ENCODE assay signal across 16 cellular contexts in the genomic region with DNA sequence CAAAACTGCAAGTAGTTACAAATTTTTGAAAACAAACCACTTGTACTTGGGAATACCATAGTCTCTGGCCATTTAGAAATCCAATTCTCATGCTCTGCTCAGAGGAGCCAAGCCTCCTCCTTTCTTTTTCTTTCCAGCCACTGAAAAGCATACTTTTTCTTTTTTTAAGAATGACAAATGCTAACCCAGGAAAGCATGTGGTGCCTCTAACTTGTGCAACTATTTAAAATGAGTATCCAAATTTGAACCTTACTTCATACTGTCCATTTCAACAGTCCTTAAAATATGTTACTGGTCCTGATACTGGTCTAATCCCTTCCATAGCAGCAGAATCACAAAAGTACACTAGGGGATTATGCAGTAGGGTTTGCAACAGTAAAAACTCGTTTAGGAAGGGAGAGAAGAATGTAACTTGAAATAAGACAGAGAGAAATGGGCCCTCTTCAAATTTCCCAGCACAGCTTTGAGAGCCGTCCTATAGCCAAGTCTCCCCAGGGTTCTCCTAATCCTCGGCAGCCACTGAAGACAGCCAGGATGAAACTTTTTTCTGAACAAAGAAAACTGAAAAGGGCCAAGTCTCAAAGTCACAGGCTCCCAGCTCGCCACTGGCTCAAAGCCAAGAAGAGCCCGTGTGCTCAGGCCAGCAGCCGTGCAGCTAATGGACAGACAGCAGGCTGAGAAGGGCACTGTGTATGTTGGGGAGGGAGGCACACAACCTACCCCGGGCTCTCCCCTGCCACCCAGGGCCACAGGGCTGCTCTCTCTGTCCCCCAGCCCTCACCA. TPM values are rescaled to one million over a fixed set of nuclear protein-coding genes. Genes with fewer than 3 reads are reported as not detected.
DNase-seq lines count a peak whose midpoint lies in the region; ATAC-seq, FAIRE-seq and TF ChIP-seq lines count a peak whose summit lies in the region.
"Had no signal": no experiment of that assay in that cellular context is flagged by ENCODE, and none has a peak within 500 bp of the region (broad histone marks: within the 10 kb centered on the region; RNA-seq: fewer than 3 reads in every experiment).

No MANE protein-coding gene starts in this region.

- no peak for TF ChIP-seq CTCF in endodermal cell (conservative IDR thresholded peaks at IDR 0.05)

- WGBS in endodermal cell (ENCODE audit: insufficient coverage in 1 of 2, insufficient read length in 1 of 2), 2 experiments: 60% methylated on average over 7 of the region's 7 CpGs; no CpG with 5 or more reads in 1 of the 2 experiments
- WGBS in small intestine, 3 donors: 22 to 45% (median 40%) methylated on average over 6 to 7 of the region's 7 CpGs

- peak overlapping the region; percentile 36 for H3K27ac ChIP-seq in HUES48 (ENCODE audit: low read depth, low read length)
- peak overlapping the region; percentile 3 for H3K27ac ChIP-seq in endodermal cell (ENCODE audit: low read depth, low read length)
- H3K27ac ChIP-seq in small intestine (ENCODE audit: low read depth in 1 of 2, low read length in 1 of 2): peak overlapping the region in 1 of 2 donors; percentile 1

- ATAC-seq in activated CD8-positive, alpha-beta memory T cell treated with anti-CD3 and anti-CD28 coated beads, Interleukin-2, amount 10 ng/mL, durations not matched to agents 7 days and 5 days: no peak
- ATAC-seq: Panc1; stimulated activated naive B cell treated with anti-CD40 and anti-IgM and Interleukin-4, amounts not matched to agents 10 μg/mL and 1 μg/mL and 100 μg/mL, for 72 hours had no signal

- H3K4me3 Mint-ChIP-seq in endodermal cell: no peak overlapping the region
- H3K4me3 Mint-ChIP-seq in activated CD8-positive, alpha-beta memory T cell treated with anti-CD3 and anti-CD28 coated beads, Interleukin-2, amount 10 ng/mL, durations not matched to agents 7 days and 5 days: no peak overlapping the region
- H3K4me3 Mint-ChIP-seq: B cell; stimulated activated naive B cell treated with anti-CD40 and anti-IgM and Interleukin-4, amounts not matched to agents 10 μg/mL and 1 μg/mL and 100 μg/mL, for 72 hours had no signal

- H3K9me3 ChIP-seq in HUES48 (ENCODE audit: control insufficient read depth, insufficient read depth, low read length) (no peaks in the 10 kb centered on the region), endodermal cell (ENCODE audit: control insufficient read depth, low read length) (no peaks in the 10 kb centered on the region), small intestine (ENCODE audit: control insufficient read depth, low read depth) (no peaks in the 10 kb centered on the region)

- H3K27ac Mint-ChIP-seq in endodermal cell: peak overlapping the region; percentile 76
- no peak overlapping the region for H3K27ac Mint-ChIP-seq in activated CD8-positive, alpha-beta memory T cell treated with anti-CD3 and anti-CD28 coated beads, Interleukin-2, amount 10 ng/mL, durations not matched to agents 7 days and 5 days
- H3K27ac Mint-ChIP-seq: B cell; stimulated activated naive B cell treated with anti-CD40 and anti-IgM and Interleukin-4, amounts not matched to agents 10 μg/mL and 1 μg/mL and 100 μg/mL, for 72 hours had no signal

- DNase-seq in endodermal cell (no peak), midbrain (lab: John Stamatoyannopoulos, UW) (peak; percentile 16), small intestine (peak; percentile 23), COLO829 (ENCODE audit: low spot score) (no peak), NCI-H1105 (lab: John Stamatoyannopoulos, UW) (no peak), foreskin melanocyte (no peak)
- no peak for DNase-seq in activated CD8-positive, alpha-beta memory T cell treated with anti-CD3 and anti-CD28 coated beads, Interleukin-2, amount 10 ng/mL, durations not matched to agents 7 days and 5 days
- DNase-seq: activated effector memory CD4-positive, alpha-beta T cell treated with anti-CD3 and anti-CD28 coated beads, Interleukin-2, amount 50 U/mL, for 16 hours; NCI-H2081 treated with DMSO at 0.1 percent for 48 hours; NCI-H69; stimulated activated naive B cell treated with anti-CD40 and anti-IgM and Interleukin-4, amounts not matched to agents 10 μg/mL and 1 μg/mL and 100 μg/mL, for 72 hours had no signal

- H3K4me1 ChIP-seq in HUES48 (ENCODE audit: control insufficient read depth, insufficient read depth, low read length) (peaks cover 72% of the 10 kb centered on the region), endodermal cell (ENCODE audit: control insufficient read depth, insufficient read depth, low read length) (peaks cover 8% of the 10 kb centered on the region), small intestine (ENCODE audit: control insufficient read depth in 2 of 2, insufficient read depth in 1 of 2, low read depth in 1 of 2, low read length in 1 of 2) (peaks cover 0 to 5% of the 10 kb centered on the region in 2 donors)

- CTCF ChIA-PET in activated CD8-positive, alpha-beta memory T cell treated with anti-CD3 and anti-CD28 coated beads, Interleukin-2, amount 10 ng/mL, durations not matched to agents 7 days and 5 days (lab: Charles Lee): no interaction called here

- no peak overlapping the region for H3K9ac ChIP-seq in HUES48 (ENCODE audit: low read depth, low read length)
- H3K9ac ChIP-seq in endodermal cell (ENCODE audit: extremely low read depth, low read length, poor library complexity, severe bottlenecking): no peak overlapping the region

- H3K27me3 ChIP-seq in HUES48 (ENCODE audit: control insufficient read depth, insufficient read depth, low read length): no peaks in the 10 kb centered on the region
- no peaks in the 10 kb centered on the region for H3K27me3 ChIP-seq in endodermal cell (ENCODE audit: control insufficient read depth, insufficient read depth, low read length, poor library complexity, severe bottlenecking)
- H3K27me3 ChIP-seq in small intestine (ENCODE audit: control insufficient read depth in 2 of 2, insufficient read depth in 2 of 2, low read length in 2 of 2): no peaks in the 10 kb centered on the region

- no peaks in the 10 kb centered on the region for H3K9me3 Mint-ChIP-seq in endodermal cell
- no peaks in the 10 kb centered on the region for H3K9me3 Mint-ChIP-seq in activated CD8-positive, alpha-beta memory T cell treated with anti-CD3 and anti-CD28 coated beads, Interleukin-2, amount 10 ng/mL, durations not matched to agents 7 days and 5 days (ENCODE audit: low read depth)
- H3K9me3 Mint-ChIP-seq: stimulated activated naive B cell treated with anti-CD40 and anti-IgM and Interleukin-4, amounts not matched to agents 10 μg/mL and 1 μg/mL and 100 μg/mL, for 72 hours had no signal

- no peaks in the 10 kb centered on the region for H3K27me3 Mint-ChIP-seq in endodermal cell (ENCODE audit: insufficient read depth)
- peaks cover 2% of the 10 kb centered on the region for H3K27me3 Mint-ChIP-seq in activated CD8-positive, alpha-beta memory T cell treated with anti-CD3 and anti-CD28 coated beads, Interleukin-2, amount 10 ng/mL, durations not matched to agents 7 days and 5 days

- H3K36me3 ChIP-seq in HUES48 (ENCODE audit: control insufficient read depth, insufficient read depth, low read length) (peaks cover 58% of the 10 kb centered on the region), endodermal cell (ENCODE audit: control insufficient read depth, insufficient read depth, low read length) (peaks cover 50% of the 10 kb centered on the region), small intestine (ENCODE audit: control insufficient read depth in 2 of 2, insufficient read depth in 2 of 2, low read length in 2 of 2) (no peaks in the 10 kb centered on the region)

- FAIRE-seq in small intestine (lab: Jason Lieb, UNC): no peak
- FAIRE-seq: endometrium, keratinocyte had no signal

- H3K4me3 ChIP-seq in HUES48 (ENCODE audit: low read depth, low read length): no peak overlapping the region
- no peak overlapping the region for H3K4me3 ChIP-seq in endodermal cell (ENCODE audit: low read length)
- H3K4me3 ChIP-seq in small intestine (ENCODE audit: low read depth in 1 of 2, low read length in 2 of 2): no peak overlapping the region

- H3K36me3 Mint-ChIP-seq in endodermal cell (ENCODE audit: low read depth): peaks cover 55% of the 10 kb centered on the region
- H3K36me3 Mint-ChIP-seq in activated CD8-positive, alpha-beta memory T cell treated with anti-CD3 and anti-CD28 coated beads, Interleukin-2, amount 10 ng/mL, durations not matched to agents 7 days and 5 days: no peaks in the 10 kb centered on the region
- H3K36me3 Mint-ChIP-seq: stimulated activated naive B cell treated with anti-CD40 and anti-IgM and Interleukin-4, amounts not matched to agents 10 μg/mL and 1 μg/mL and 100 μg/mL, for 72 hours had no signal

- peaks cover 79% of the 10 kb centered on the region for H3K4me1 Mint-ChIP-seq in endodermal cell
- H3K4me1 Mint-ChIP-seq in activated CD8-positive, alpha-beta memory T cell treated with anti-CD3 and anti-CD28 coated beads, Interleukin-2, amount 10 ng/mL, durations not matched to agents 7 days and 5 days: no peaks in the 10 kb centered on the region

RNA-seq across cellular contexts. Expression of a gene that starts 39.5 kb away (rescaled TPM):
- 100 to 1,000 TPM; 281 to 829 TPM for total RNA-seq in endodermal cell
- polyA plus RNA-seq in endodermal cell (2013, experiment 1 of 2): 119 TPM
- polyA plus RNA-seq in endodermal cell (2013, experiment 2 of 2): 101 TPM
- polyA plus RNA-seq in small intestine: 10 to 100 TPM in 1 of 3 donors, 1 to 10 TPM in 2; 1.3 to 15.3 (median 1.9) TPM
- total RNA-seq in activated CD8-positive, alpha-beta memory T cell treated with anti-CD3 and anti-CD28 coated beads, Interleukin-2, amount 10 ng/mL, durations not matched to agents 7 days and 5 days: not detected

Comparison
In these comparisons a context has a peak if more than half of its experiments do, and no peak if none do; other contexts are left out.
1. DNase-seq: peak in midbrain (single experiment) and small intestine (single experiment); none in endodermal cell (single experiment), COLO829 (single experiment), activated CD8-positive, alpha-beta memory T cell treated with anti-CD3 and anti-CD28 coated beads, Interleukin-2, amount 10 ng/mL, durations not matched to agents 7 days and 5 days (single experiment), NCI-H1105 (single experiment) and foreskin melanocyte (single experiment).
2. RNA of a gene that starts 39.5 kb away (total RNA-seq): 281 to 829 TPM in endodermal cell; not detected in activated CD8-positive, alpha-beta memory T cell treated with anti-CD3 and anti-CD28 coated beads, Interleukin-2, amount 10 ng/mL, durations not matched to agents 7 days and 5 days; every median in the first group is over 100 times any median in the second.